Comparison of ENCODE assay signal across 19 cellular contexts in genomic region chr1:22408180-22408579, GRCh38. TPM values are rescaled to one million over a fixed set of nuclear protein-coding genes. Genes with fewer than 3 reads are reported as not detected.
DNase-seq lines count a peak whose midpoint lies in the region; ATAC-seq and TF ChIP-seq lines count a peak whose summit lies in the region.
"Had no signal": no experiment of that assay in that cellular context is flagged by ENCODE, and none has a peak within 500 bp of the region (broad histone marks: within the 10 kb centered on the region; RNA-seq: fewer than 3 reads in every experiment).

No MANE protein-coding gene starts in this region.

- no peak overlapping the region for H3K23ac ChIP-seq in trophoblast cell (ENCODE audit: low read length)

- no peak for TF ChIP-seq CTCF in BE2C (IDR thresholded peaks at IDR 0.05; ENCODE audit: low read depth, low read length)
- no peak for TF ChIP-seq CTCF in glutamatergic neuron (IDR thresholded peaks at IDR 0.05; ENCODE audit: partially characterized antibody, unreplicated experiment)

- WGBS in trophoblast cell (ENCODE audit: extremely low coverage, insufficient coverage, insufficient read length), result no CpG with 5 or more reads among the region's 4 CpGs

- peak overlapping the region; percentile 69 for H2BK5ac ChIP-seq in trophoblast cell (ENCODE audit: low read depth, low read length, poor library complexity)

- peak overlapping the region; percentile 86 for H3K27ac ChIP-seq in trophoblast cell (ENCODE audit: low read depth, low read length)
- H3K27ac ChIP-seq: KMS-11, SJSA1 had no signal

- H3K9me3 Mint-ChIP-seq in glutamatergic neuron (ENCODE audit: unreplicated experiment), result peaks cover 4% of the 10 kb centered on the region

- peak; percentile 32 for DNase-seq in BE2C
- DNase-seq in NCI-H69 (lab: John Stamatoyannopoulos, UW), result peak; percentile 68
- peak; percentile 48 for DNase-seq in glutamatergic neuron
- DNase-seq in trophoblast cell, result no peak
- DNase-seq in H7, result no peak
- DNase-seq in pons (ENCODE audit: low spot score), result no peak
- DNase-seq: CD4-positive, CD25-positive, alpha-beta regulatory T cell; COR-L47; DMS53; EL; GOT3; NCI-H187; NCI-H2107; NCI-H226 had no signal

- no peak overlapping the region for H3K9ac ChIP-seq in trophoblast cell (ENCODE audit: low read length)
- H3K9ac ChIP-seq: KMS-11 had no signal

- no peak overlapping the region for H3K4ac ChIP-seq in trophoblast cell (ENCODE audit: low read depth, low read length)

- H3K14ac ChIP-seq in trophoblast cell (ENCODE audit: low read length), result peak overlapping the region; percentile 59

- no peak overlapping the region for H4K12ac ChIP-seq in trophoblast cell (ENCODE audit: low read depth, low read length)

- peak overlapping the region; percentile 95 for H2BK12ac ChIP-seq in trophoblast cell (ENCODE audit: low read length)

- peak overlapping the region; percentile 43 for H3K18ac ChIP-seq in trophoblast cell (ENCODE audit: low read length)

- no peak overlapping the region for H2AFZ ChIP-seq in trophoblast cell (ENCODE audit: insufficient read depth, low read length, poor library complexity)

- H3K4me3 ChIP-seq in BE2C (ENCODE audit: low read depth, low read length) (no peak overlapping the region), trophoblast cell (ENCODE audit: low read depth, low read length) (no peak overlapping the region), H7 (ENCODE audit: insufficient read depth, low read depth, low read length) (no peak overlapping the region)
- H3K4me3 ChIP-seq: GM12878, SJSA1 had no signal

- peaks cover 4% of the 10 kb centered on the region for H3K36me3 Mint-ChIP-seq in glutamatergic neuron (ENCODE audit: unreplicated experiment)
- H3K36me3 Mint-ChIP-seq: CD4-positive, CD25-positive, alpha-beta regulatory T cell had no signal

- peaks cover 6% of the 10 kb centered on the region for H3K27me3 Mint-ChIP-seq in glutamatergic neuron (ENCODE audit: unreplicated experiment)

- H3K9me3 ChIP-seq in BE2C (no peaks in the 10 kb centered on the region), trophoblast cell (ENCODE audit: insufficient read depth, low read depth, low read length) (no peaks in the 10 kb centered on the region)
- H3K9me3 ChIP-seq: SJSA1 had no signal

- peaks cover 4% of the 10 kb centered on the region for H3K79me2 ChIP-seq in trophoblast cell (ENCODE audit: control insufficient read depth, insufficient read depth, low read length, poor library complexity)

- H3K27ac Mint-ChIP-seq in glutamatergic neuron (ENCODE audit: unreplicated experiment), result no peak overlapping the region
- H3K27ac Mint-ChIP-seq: B cell; CD4-positive, CD25-positive, alpha-beta regulatory T cell had no signal

- H3K4me2 ChIP-seq in trophoblast cell (ENCODE audit: low read length), result no peak overlapping the region
- H3K4me2 ChIP-seq: KMS-11 had no signal

- H3K4me1 Mint-ChIP-seq in glutamatergic neuron (ENCODE audit: low read depth, unreplicated experiment), result peaks cover 15% of the 10 kb centered on the region
- H3K4me1 Mint-ChIP-seq: B cell; CD4-positive, CD25-positive, alpha-beta regulatory T cell had no signal

- H3K36me3 ChIP-seq in BE2C, result no peaks in the 10 kb centered on the region
- no peaks in the 10 kb centered on the region for H3K36me3 ChIP-seq in trophoblast cell (ENCODE audit: control insufficient read depth in 1 of 2, insufficient read depth in 2 of 2, low read length in 2 of 2)
- H3K36me3 ChIP-seq in H7 (replicated peaks; ENCODE audit: control insufficient read depth, insufficient read depth, low read length), result no peaks in the 10 kb centered on the region
- H3K36me3 ChIP-seq: SJSA1 had no signal

- peaks cover 26% of the 10 kb centered on the region for H3K79me1 ChIP-seq in trophoblast cell (ENCODE audit: low read length)

- H2AK5ac ChIP-seq in trophoblast cell (ENCODE audit: low read length), result peak overlapping the region; percentile 78

- H4K8ac ChIP-seq in trophoblast cell (ENCODE audit: low read depth, low read length), result peak overlapping the region; percentile 26

- no peak for ATAC-seq in GM21381 (IDR thresholded peaks at IDR 0.05; ENCODE audit: unreplicated experiment)
- ATAC-seq: GM12878 had no signal

- H3K27me3 ChIP-seq in BE2C (no peaks in the 10 kb centered on the region), trophoblast cell (ENCODE audit: insufficient read depth, low read length) (no peaks in the 10 kb centered on the region), H7 (ENCODE audit: control insufficient read depth, insufficient read depth, low read length) (no peaks in the 10 kb centered on the region)

- peak overlapping the region; percentile 86 for H4K91ac ChIP-seq in trophoblast cell (ENCODE audit: low read depth, low read length)

- no peak overlapping the region for H3K4me3 Mint-ChIP-seq in glutamatergic neuron (ENCODE audit: unreplicated experiment)
- H3K4me3 Mint-ChIP-seq: B cell had no signal

- H3K4me1 ChIP-seq in BE2C, result no peaks in the 10 kb centered on the region
- peaks cover 35 to 37% of the 10 kb centered on the region in 2 experiments for H3K4me1 ChIP-seq in trophoblast cell (ENCODE audit: control insufficient read depth in 1 of 2, insufficient read depth in 2 of 2, low read length in 2 of 2)

- peak overlapping the region; percentile 87 for H2BK120ac ChIP-seq in trophoblast cell (ENCODE audit: insufficient read depth, low read length, poor library complexity)

RNA-seq across cellular contexts. Expression of gene ZBTB40, which starts 43.5 kb away (rescaled TPM):
- 10.7 TPM for polyA plus RNA-seq in BE2C (2012; ENCODE audit: insufficient read depth, insufficient read length, low read depth)
- total RNA-seq in glutamatergic neuron (ENCODE audit: unreplicated experiment), result 25.7 TPM
- 11.0 and 11.3 TPM in 2 replicates for polyA plus RNA-seq in trophoblast cell (2013)
- total RNA-seq in H7 (2014; rRNA removed; shearing (Covaris generic)), result 15.0 and 17.0 TPM in 2 replicates

Comparison
In these comparisons a context has a peak if more than half of its experiments do, and no peak if none do; other contexts are left out.
1. DNase-seq: peak in BE2C (single experiment), NCI-H69 (single experiment) and glutamatergic neuron (single experiment); none in trophoblast cell (0 of 2), H7 (single experiment) and pons (single experiment).